8 cellular contexts compared by ENCODE assay signal in genomic region chr1:23368562-23369334, GRCh38. TPM values are rescaled to one million over a fixed set of nuclear protein-coding genes. Genes with fewer than 3 reads are reported as not detected.
DNase-seq lines count a peak whose midpoint lies in the region; ATAC-seq and TF ChIP-seq lines count a peak whose summit lies in the region.

No MANE protein-coding gene starts in this region.

- peak overlapping the region; percentile 84 for H3K4me2 ChIP-seq in OCI-LY7 (ENCODE audit: low read length)

- peak overlapping the region; percentile 98 for H2AFZ ChIP-seq in OCI-LY7 (ENCODE audit: low read length)

- H3K9me3 ChIP-seq in OCI-LY7 (ENCODE audit: low read length) (no peaks in the 10 kb centered on the region), muscle layer of colon (ENCODE audit: low read length) (peaks cover under 1% of the 10 kb centered on the region)

- H3K36me3 ChIP-seq in OCI-LY7 (ENCODE audit: insufficient read depth, low read length) (peaks cover 4% of the 10 kb centered on the region; the same call in 1 of the 2 replicates), muscle layer of colon (ENCODE audit: insufficient read depth, low read length) (peaks cover 21% of the 10 kb centered on the region)

- peak overlapping the region; percentile 89 for H3K9ac ChIP-seq in muscle layer of colon (ENCODE audit: low read length)

- TF ChIP-seq CTCF in OCI-LY7 (conservative IDR thresholded peaks at IDR 0.05; ENCODE audit: low read length), result peak; percentile 68

- ATAC-seq in GM21528 (IDR thresholded peaks at IDR 0.05; ENCODE audit: low FRiP score, unreplicated experiment), result peak; percentile 72

- H4K20me1 ChIP-seq in OCI-LY7 (ENCODE audit: insufficient read depth, low read length), result no peaks in the 10 kb centered on the region

- BruUV-seq in OCI-LY7 (replicated peaks; lab: Mats Ljungman, UMichigan), result no TSS peak

- intact Hi-C loops in OCI-LY7 (cut with micrococcal nuclease; ENCODE audit: unreplicated experiment), result loop anchor here (1.0 to 10.0 kb wide), 4 partner anchors 24 to 536 kb away; partner anchors contain the start of gene HNRNPR

- H3K4me1 ChIP-seq in OCI-LY7 (ENCODE audit: insufficient read depth, low read length, poor library complexity, severe bottlenecking) (peaks cover 28% of the 10 kb centered on the region), muscle layer of colon (ENCODE audit: insufficient read depth, low read length) (peaks cover 34% of the 10 kb centered on the region)

- CTCF ChIA-PET in OCI-LY7 (lab: Charles Lee; ENCODE audit: unreplicated experiment), result interaction anchor here (0.6 to 1.5 kb wide), 3 partner anchors 20 to 177 kb away, joined by 3 to 6 read pairs (median 4); no protein-coding TSS in a partner anchor

- H3K27ac ChIP-seq in OCI-LY7 (ENCODE audit: low read depth, low read length, poor library complexity, severe bottlenecking) (peak overlapping the region; percentile 76), muscle layer of colon (ENCODE audit: low read depth, low read length) (peak overlapping the region; percentile 99)

- H3K27me3 ChIP-seq in muscle layer of colon (ENCODE audit: control insufficient read depth in 1 of 2, insufficient read depth in 2 of 2, low read length in 2 of 2), result no peaks in the 10 kb centered on the region

- peaks cover 13% of the 10 kb centered on the region; the same call in 1 of the 2 replicates for H3K79me2 ChIP-seq in OCI-LY7 (ENCODE audit: insufficient read depth, low read depth, low read length)

- DNase-seq in DMS153 treated with DMSO at 0.1 percent for 48 hours (lab: John Stamatoyannopoulos, UW; ENCODE audit: unreplicated experiment), result peak; percentile 53
- peak; percentile 72 for DNase-seq in HuH-7.5 (ENCODE audit: low spot score)
- DNase-seq in OCI-LY7 (ENCODE audit: low spot score), result peak; percentile 95
- DNase-seq in activated T-cell treated with anti-CD3 and anti-CD28 coated beads, Interleukin-2, amount 50 U/mL, for 1 hour, result peak; percentile 85
- DNase-seq in erythroblast (lab: John Stamatoyannopoulos, UW), result peak; percentile 93 to 94
- DNase-seq in stimulated activated CD8-positive, alpha-beta memory T cell treated with anti-CD3 and anti-CD28 coated beads, Interleukin-7, amount 100 ng/mL, for 1 hour (ENCODE audit: low read depth in 2 of 2), result peak; percentile 62 to 71

- no peaks in the 10 kb centered on the region for H3K9me2 ChIP-seq in OCI-LY7 (ENCODE audit: insufficient read depth, low read length)

- peak overlapping the region; percentile 77 for H3K4me3 ChIP-seq in OCI-LY7 (ENCODE audit: low read depth, low read length, poor library complexity, severe bottlenecking)
- H3K4me3 ChIP-seq in muscle layer of colon (ENCODE audit: low read depth in 1 of 2, low read length in 2 of 2), result peak overlapping the region; percentile 86 to 98

- POLR2A ChIA-PET in OCI-LY7 (lab: Charles Lee), result interaction anchor here (0.5 to 2.7 kb wide), 8 partner anchors 8 to 163 kb away, joined by 3 to 13 read pairs (median 4); partner anchors contain the start of genes E2F2 and HNRNPR

- peak; percentile 63 for TF ChIP-seq POLR2A in erythroblast (IDR thresholded peaks at IDR 0.05; ENCODE audit: low read length)

RNA-seq across cellular contexts. Expression of gene ZNF436, which starts 0.9 kb away (rescaled TPM):
- total RNA-seq in OCI-LY7 (2014; rRNA removed; shearing (Covaris generic)), result 4.7 and 5.0 TPM in 2 replicates
- total RNA-seq in OCI-LY7 (2022), result 6.4 and 7.6 TPM in 2 replicates

RNA-seq across cellular contexts. Expression of gene HNRNPR, which starts 24.7 kb away (rescaled TPM):
- 193 and 260 TPM in 2 replicates for total RNA-seq in OCI-LY7 (2014; rRNA removed; shearing (Covaris generic))
- 282 and 298 TPM in 2 replicates for total RNA-seq in OCI-LY7 (2022)

RNA-seq across cellular contexts. Expression of gene TCEA3, which starts 55.8 kb away (rescaled TPM):
- 0.21 TPM in 1 of 2 replicates, not detected in the other for total RNA-seq in OCI-LY7 (2014; rRNA removed; shearing (Covaris generic))
- not detected in 2 replicates for total RNA-seq in OCI-LY7 (2022)

Comparison
In these comparisons a context has a peak if more than half of its experiments do, and no peak if none do; other contexts are left out.
1. Peak in every context shown above with its lines: DNase-seq, ATAC-seq, H3K4me3 ChIP-seq and H3K27ac ChIP-seq.